In the genomic region with DNA sequence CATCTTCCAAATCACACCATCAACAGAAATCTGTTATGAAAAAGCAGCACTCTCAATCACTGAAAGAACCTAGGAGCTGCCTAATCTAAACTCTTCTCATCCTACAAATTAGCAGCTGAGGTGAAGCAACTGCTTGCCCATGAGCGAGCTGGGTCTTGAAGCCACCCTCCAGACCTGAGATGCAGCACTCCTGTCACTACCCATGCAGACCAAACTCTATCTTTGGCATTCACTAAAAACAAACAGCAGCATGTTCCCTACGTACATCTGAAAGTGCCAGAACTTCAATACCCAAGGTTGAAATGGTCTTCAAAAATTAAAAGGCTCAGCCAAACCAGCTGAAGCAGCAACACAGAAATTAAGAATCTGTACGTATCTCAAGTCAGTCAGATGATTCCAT, we compare ENCODE assay signal across 13 cellular contexts. TPM values are rescaled to one million over a fixed set of nuclear protein-coding genes. Genes with fewer than 3 reads are reported as not detected.
DNase-seq lines count a peak whose midpoint lies in the region; TF ChIP-seq lines count a peak whose summit lies in the region.
"Had no signal": no experiment of that assay in that cellular context is flagged by ENCODE, and none has a peak within 500 bp of the region (broad histone marks: within the 10 kb centered on the region; RNA-seq: fewer than 3 reads in every experiment).

No MANE protein-coding gene starts in this region.

- H2AFZ ChIP-seq in trophoblast cell (ENCODE audit: insufficient read depth, low read length, poor library complexity), result no peak overlapping the region

- no peak overlapping the region for H3K4me2 ChIP-seq in trophoblast cell (ENCODE audit: low read length)

- DNase-seq in CD8-positive, alpha-beta memory T cell, result no peak
- no peak for DNase-seq in coronary artery (ENCODE audit: low spot score)
- no peak for DNase-seq in trophoblast cell
- no peak for DNase-seq in middle frontal gyrus (ENCODE audit: extremely low spot score, low spot score)
- no peak for DNase-seq in NCI-H2227 (lab: John Stamatoyannopoulos, UW; ENCODE audit: unreplicated experiment)
- DNase-seq in NCI-H128 (lab: John Stamatoyannopoulos, UW; ENCODE audit: unreplicated experiment), result no peak
- no peak for DNase-seq in NCI-H69 (lab: John Stamatoyannopoulos, UW)
- DNase-seq: activated CD4-positive, alpha-beta T cell treated with anti-CD3 and anti-CD28 coated beads for 4 hours; DMS153; glutamatergic neuron; NCI-H2171; stimulated activated CD4-positive, alpha-beta T cell treated with anti-CD3 and anti-CD28 coated beads, Interleukin-1b, Interleukin-23, amount 100 ng/mL, for 48 hours had no signal

- H2BK5ac ChIP-seq in trophoblast cell (ENCODE audit: low read depth, low read length, poor library complexity), result no peak overlapping the region

- H3K36me3 ChIP-seq in CD8-positive, alpha-beta memory T cell (ENCODE audit: insufficient read depth, low read length), result no peaks in the 10 kb centered on the region
- peaks cover 7 to 12% of the 10 kb centered on the region in 2 experiments for H3K36me3 ChIP-seq in trophoblast cell (ENCODE audit: control insufficient read depth in 1 of 2, insufficient read depth in 2 of 2, low read length in 2 of 2)

- H2BK12ac ChIP-seq in trophoblast cell (ENCODE audit: low read length), result no peak overlapping the region

- no peak overlapping the region for H3K4me3 ChIP-seq in CD8-positive, alpha-beta memory T cell (ENCODE audit: low read length)
- H3K4me3 ChIP-seq in coronary artery (no peak overlapping the region), trophoblast cell (ENCODE audit: low read depth, low read length) (no peak overlapping the region)

- no peaks in the 10 kb centered on the region for H3K27me3 Mint-ChIP-seq in CD8-positive, alpha-beta memory T cell
- H3K27me3 Mint-ChIP-seq in IgD-negative memory B cell, result no peaks in the 10 kb centered on the region

- WGBS in trophoblast cell (ENCODE audit: extremely low coverage, insufficient coverage, insufficient read length), result no CpG with 5 or more reads among the region's 3 CpGs

- peaks cover 17% of the 10 kb centered on the region for H3K79me2 ChIP-seq in trophoblast cell (ENCODE audit: control insufficient read depth, insufficient read depth, low read length, poor library complexity)

- H2BK120ac ChIP-seq in trophoblast cell (ENCODE audit: insufficient read depth, low read length, poor library complexity), result no peak overlapping the region

- H3K18ac ChIP-seq in trophoblast cell (ENCODE audit: low read length), result no peak overlapping the region

- peaks cover 81 to 94% (median 92%) of the 10 kb centered on the region in 3 donors for H3K4me1 Mint-ChIP-seq in CD8-positive, alpha-beta memory T cell
- H3K4me1 Mint-ChIP-seq in IgD-negative memory B cell, result peaks cover 66 to 77% (median 68%) of the 10 kb centered on the region in 3 donors

- no peak overlapping the region for H4K91ac ChIP-seq in trophoblast cell (ENCODE audit: low read depth, low read length)

- H3K27me3 ChIP-seq in CD8-positive, alpha-beta memory T cell (ENCODE audit: insufficient read depth, low read length, poor library complexity, severe bottlenecking), result no peaks in the 10 kb centered on the region
- H3K27me3 ChIP-seq in trophoblast cell (ENCODE audit: insufficient read depth, low read length), result no peaks in the 10 kb centered on the region

- H3K14ac ChIP-seq in trophoblast cell (ENCODE audit: low read length), result no peak overlapping the region

- no peak overlapping the region for H3K9ac ChIP-seq in trophoblast cell (ENCODE audit: low read length)

- H3K4me1 ChIP-seq in CD8-positive, alpha-beta memory T cell (ENCODE audit: insufficient read depth, low read length), result peaks cover 67% of the 10 kb centered on the region
- H3K4me1 ChIP-seq in trophoblast cell (ENCODE audit: control insufficient read depth in 1 of 2, insufficient read depth in 2 of 2, low read length in 2 of 2), result peaks cover 2 to 4% of the 10 kb centered on the region in 2 experiments

- no peak overlapping the region for H2AK5ac ChIP-seq in trophoblast cell (ENCODE audit: low read length)

- peak overlapping the region; percentile 90 for H3K4ac ChIP-seq in trophoblast cell (ENCODE audit: low read depth, low read length)

- POLR2A ChIA-PET in CD8-positive, alpha-beta memory T cell (lab: Charles Lee), result interaction anchor here (0.6 kb wide), 1 partner anchor 13 kb away, joined by 3 read pairs; no protein-coding TSS in a partner anchor

- H3K4me3 Mint-ChIP-seq in CD8-positive, alpha-beta memory T cell, result peak overlapping the region in 5 of 7 donors; percentile 31 to 62 (median 39)
- peak overlapping the region in 3 of 4 donors; percentile 34 to 78 (median 44) for H3K4me3 Mint-ChIP-seq in IgD-negative memory B cell

- no peak overlapping the region for H4K12ac ChIP-seq in trophoblast cell (ENCODE audit: low read depth, low read length)

- no peaks in the 10 kb centered on the region for H3K9me3 Mint-ChIP-seq in CD8-positive, alpha-beta memory T cell
- H3K9me3 Mint-ChIP-seq in IgD-negative memory B cell, result no peaks in the 10 kb centered on the region

- no peak for TF ChIP-seq CTCF in coronary artery (IDR thresholded peaks at IDR 0.05)

- no peak overlapping the region for H4K8ac ChIP-seq in trophoblast cell (ENCODE audit: low read depth, low read length)

- CTCF ChIA-PET in CD8-positive, alpha-beta memory T cell (lab: Charles Lee), result interaction anchor here (1.1 to 5.2 kb wide), 4 partner anchors 12 to 126 kb away, joined by 3 to 32 read pairs (median 10); partner anchors contain the start of genes ADNP and BCAS4

- peak overlapping the region in 7 of 8 donors; percentile 9 to 86 (median 70) for H3K27ac Mint-ChIP-seq in CD8-positive, alpha-beta memory T cell
- peak overlapping the region; percentile 87 to 93 (median 92) for H3K27ac Mint-ChIP-seq in IgD-negative memory B cell

- H3K23ac ChIP-seq in trophoblast cell (ENCODE audit: low read length), result no peak overlapping the region

- no peaks in the 10 kb centered on the region for H3K9me3 ChIP-seq in CD8-positive, alpha-beta memory T cell (ENCODE audit: low read length)
- H3K9me3 ChIP-seq in trophoblast cell (ENCODE audit: insufficient read depth, low read depth, low read length), result no peaks in the 10 kb centered on the region

- no peaks in the 10 kb centered on the region for H3K79me1 ChIP-seq in trophoblast cell (ENCODE audit: low read length)

- peaks cover 0 to 39% (median 7%) of the 10 kb centered on the region in 3 donors for H3K36me3 Mint-ChIP-seq in CD8-positive, alpha-beta memory T cell
- H3K36me3 Mint-ChIP-seq in IgD-negative memory B cell, result peaks cover 3% of the 10 kb centered on the region

- no peak overlapping the region for H3K27ac ChIP-seq in CD8-positive, alpha-beta memory T cell (ENCODE audit: low read depth, low read length)
- H3K27ac ChIP-seq in coronary artery, result peak overlapping the region; percentile 7 to 36
- H3K27ac ChIP-seq in trophoblast cell (ENCODE audit: low read depth, low read length), result no peak overlapping the region

RNA-seq across cellular contexts. Expression of gene ADNP, which starts 14.3 kb away (rescaled TPM):
- total RNA-seq in CD8-positive, alpha-beta memory T cell, result 10 to 100 TPM; 78.1 to 78.6 TPM
- 11.9 TPM for polyA plus RNA-seq in CD8-positive, alpha-beta memory T cell
- 10.3 TPM for polyA plus RNA-seq in IgD-negative memory B cell
- 89.6 and 91.5 TPM in 2 replicates for polyA plus RNA-seq in trophoblast cell (2013)

RNA-seq across cellular contexts. Expression of gene DPM1, which starts 41.4 kb away (rescaled TPM):
- 10 to 100 TPM; 75.1 to 77.9 TPM for total RNA-seq in CD8-positive, alpha-beta memory T cell
- 65.6 TPM for polyA plus RNA-seq in CD8-positive, alpha-beta memory T cell
- polyA plus RNA-seq in IgD-negative memory B cell, result 62.1 TPM
- polyA plus RNA-seq in trophoblast cell (2013), result 79.3 and 82.1 TPM in 2 replicates

RNA-seq across cellular contexts. Expression of gene MOCS3, which starts 41.7 kb away (rescaled TPM):
- 1 to 10 TPM; 7.9 to 8.1 TPM for total RNA-seq in CD8-positive, alpha-beta memory T cell
- 3.4 TPM for polyA plus RNA-seq in CD8-positive, alpha-beta memory T cell
- 3.5 TPM for polyA plus RNA-seq in IgD-negative memory B cell
- 2.7 and 2.9 TPM in 2 replicates for polyA plus RNA-seq in trophoblast cell (2013)

Comparison
In these comparisons a context has a peak if more than half of its experiments do, and no peak if none do; other contexts are left out.
1. H3K27ac ChIP-seq: peak in coronary artery (2 of 2); none in CD8-positive, alpha-beta memory T cell (single experiment) and trophoblast cell (single experiment).